ENCODE assay signal across 8 cellular contexts in genomic region chr6:157033428-157034140, GRCh38.
DNase-seq lines count a peak whose midpoint lies in the region; ATAC-seq, FAIRE-seq and TF ChIP-seq lines count a peak whose summit lies in the region.

No MANE protein-coding gene starts in this region.

- H3K9me3 ChIP-seq in mononuclear cell (ENCODE audit: low read depth, low read length): no peaks in the 10 kb centered on the region

- ATAC-seq in GM19452 (IDR thresholded peaks at IDR 0.05; ENCODE audit: unreplicated experiment) (no peak), HG03460 (IDR thresholded peaks at IDR 0.05; ENCODE audit: unreplicated experiment) (no peak)

- no peak for TF ChIP-seq CTCF in bronchial epithelial cell (IDR thresholded peaks at IDR 0.05; ENCODE audit: insufficient read depth, low read length, severe bottlenecking)

- FAIRE-seq in bronchial epithelial cell (lab: Jason Lieb, UNC): no peak

- in situ Hi-C loops in ACHN (cut with HindIII; ENCODE audit: low pct_ligation_motif_present, low pct_unique_long_range_greater_than_20kb, low sequenced_read_pairs): no loop called here

- DNase-seq in ACHN (peak; percentile 29), HT1080 (ENCODE audit: low read depth) (peak; percentile 38), bronchial epithelial cell (ENCODE audit: low read depth) (no peak), SHP77 treated with DMSO at 0.1 percent for 48 hours (lab: John Stamatoyannopoulos, UW) (no peak)
- DNase-seq in stimulated activated CD4-positive, alpha-beta T cell treated with anti-CD3 and anti-CD28 coated beads, Interleukin-2, amount 100 ng/mL, for 24 hours: no peak

- no peaks in the 10 kb centered on the region for H3K36me3 ChIP-seq in bronchial epithelial cell (ENCODE audit: control insufficient read depth, insufficient read depth, low read length)

- peaks cover 14% of the 10 kb centered on the region for H3K4me1 ChIP-seq in mononuclear cell (ENCODE audit: insufficient read depth, low read length)

- no peaks in the 10 kb centered on the region for H3K27me3 ChIP-seq in bronchial epithelial cell (ENCODE audit: control insufficient read depth, insufficient read depth, low read length)
- no peaks in the 10 kb centered on the region for H3K27me3 ChIP-seq in mononuclear cell (ENCODE audit: insufficient read depth, low read length)

- H3K4me3 ChIP-seq in bronchial epithelial cell (ENCODE audit: low read depth, low read length) (peak overlapping the region; percentile 34), mononuclear cell (ENCODE audit: low read length) (peak overlapping the region; percentile 38)

Comparison
In these comparisons a context has a peak if more than half of its experiments do, and no peak if none do; other contexts are left out.
1. DNase-seq: peak in ACHN (single experiment) and HT1080 (single experiment); none in bronchial epithelial cell (single experiment), SHP77 treated with DMSO at 0.1 percent for 48 hours (single experiment) and stimulated activated CD4-positive, alpha-beta T cell treated with anti-CD3 and anti-CD28 coated beads, Interleukin-2, amount 100 ng/mL, for 24 hours (0 of 2).